In genomic region chr4:105474110-105474518, GRCh38 we compare ENCODE assay signal across 1 cellular context.
TF ChIP-seq lines count a peak whose summit lies in the region.

No MANE protein-coding gene starts in this region.

TF ChIP-seq in K562, 482 proteins besides CTCF, POLR2A, EP300 and RAD21 (continued from another document and continues in another):
- TF ChIP-seq, protein P1, sequence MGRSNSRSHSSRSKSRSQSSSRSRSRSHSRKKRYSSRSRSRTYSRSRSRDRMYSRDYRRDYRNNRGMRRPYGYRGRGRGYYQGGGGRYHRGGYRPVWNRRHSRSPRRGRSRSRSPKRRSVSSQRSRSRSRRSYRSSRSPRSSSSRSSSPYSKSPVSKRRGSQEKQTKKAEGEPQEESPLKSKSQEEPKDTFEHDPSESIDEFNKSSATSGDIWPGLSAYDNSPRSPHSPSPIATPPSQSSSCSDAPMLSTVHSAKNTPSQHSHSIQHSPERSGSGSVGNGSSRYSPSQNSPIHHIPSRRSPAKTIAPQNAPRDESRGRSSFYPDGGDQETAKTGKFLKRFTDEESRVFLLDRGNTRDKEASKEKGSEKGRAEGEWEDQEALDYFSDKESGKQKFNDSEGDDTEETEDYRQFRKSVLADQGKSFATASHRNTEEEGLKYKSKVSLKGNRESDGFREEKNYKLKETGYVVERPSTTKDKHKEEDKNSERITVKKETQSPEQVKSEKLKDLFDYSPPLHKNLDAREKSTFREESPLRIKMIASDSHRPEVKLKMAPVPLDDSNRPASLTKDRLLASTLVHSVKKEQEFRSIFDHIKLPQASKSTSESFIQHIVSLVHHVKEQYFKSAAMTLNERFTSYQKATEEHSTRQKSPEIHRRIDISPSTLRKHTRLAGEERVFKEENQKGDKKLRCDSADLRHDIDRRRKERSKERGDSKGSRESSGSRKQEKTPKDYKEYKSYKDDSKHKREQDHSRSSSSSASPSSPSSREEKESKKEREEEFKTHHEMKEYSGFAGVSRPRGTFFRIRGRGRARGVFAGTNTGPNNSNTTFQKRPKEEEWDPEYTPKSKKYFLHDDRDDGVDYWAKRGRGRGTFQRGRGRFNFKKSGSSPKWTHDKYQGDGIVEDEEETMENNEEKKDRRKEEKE (IDR thresholded peaks at IDR 0.05; ENCODE audit: borderline replicate concordance in 1 of 2, control insufficient read depth in 1 of 2, low read depth in 2 of 2, low read length in 1 of 2), result 0 out of 4 replicates have a peak, but pooled peaks of 1 of the 2 experiments have one; percentile 12
- TF ChIP-seq, protein P2, sequence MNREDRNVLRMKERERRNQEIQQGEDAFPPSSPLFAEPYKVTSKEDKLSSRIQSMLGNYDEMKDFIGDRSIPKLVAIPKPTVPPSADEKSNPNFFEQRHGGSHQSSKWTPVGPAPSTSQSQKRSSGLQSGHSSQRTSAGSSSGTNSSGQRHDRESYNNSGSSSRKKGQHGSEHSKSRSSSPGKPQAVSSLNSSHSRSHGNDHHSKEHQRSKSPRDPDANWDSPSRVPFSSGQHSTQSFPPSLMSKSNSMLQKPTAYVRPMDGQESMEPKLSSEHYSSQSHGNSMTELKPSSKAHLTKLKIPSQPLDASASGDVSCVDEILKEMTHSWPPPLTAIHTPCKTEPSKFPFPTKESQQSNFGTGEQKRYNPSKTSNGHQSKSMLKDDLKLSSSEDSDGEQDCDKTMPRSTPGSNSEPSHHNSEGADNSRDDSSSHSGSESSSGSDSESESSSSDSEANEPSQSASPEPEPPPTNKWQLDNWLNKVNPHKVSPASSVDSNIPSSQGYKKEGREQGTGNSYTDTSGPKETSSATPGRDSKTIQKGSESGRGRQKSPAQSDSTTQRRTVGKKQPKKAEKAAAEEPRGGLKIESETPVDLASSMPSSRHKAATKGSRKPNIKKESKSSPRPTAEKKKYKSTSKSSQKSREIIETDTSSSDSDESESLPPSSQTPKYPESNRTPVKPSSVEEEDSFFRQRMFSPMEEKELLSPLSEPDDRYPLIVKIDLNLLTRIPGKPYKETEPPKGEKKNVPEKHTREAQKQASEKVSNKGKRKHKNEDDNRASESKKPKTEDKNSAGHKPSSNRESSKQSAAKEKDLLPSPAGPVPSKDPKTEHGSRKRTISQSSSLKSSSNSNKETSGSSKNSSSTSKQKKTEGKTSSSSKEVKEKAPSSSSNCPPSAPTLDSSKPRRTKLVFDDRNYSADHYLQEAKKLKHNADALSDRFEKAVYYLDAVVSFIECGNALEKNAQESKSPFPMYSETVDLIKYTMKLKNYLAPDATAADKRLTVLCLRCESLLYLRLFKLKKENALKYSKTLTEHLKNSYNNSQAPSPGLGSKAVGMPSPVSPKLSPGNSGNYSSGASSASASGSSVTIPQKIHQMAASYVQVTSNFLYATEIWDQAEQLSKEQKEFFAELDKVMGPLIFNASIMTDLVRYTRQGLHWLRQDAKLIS (CRISPR knock-in tag; IDR thresholded peaks at IDR 0.05), result no peak
- peak; percentile 78 for TF ChIP-seq KLF16 (IDR thresholded peaks at IDR 0.05)
- no peak for TF ChIP-seq FOXK2 (conservative IDR thresholded peaks at IDR 0.05 in 1 of 2, IDR thresholded peaks at IDR 0.05 in 1 of 2; ENCODE audit: low read depth in 2 of 2)
- TF ChIP-seq, protein P3, sequence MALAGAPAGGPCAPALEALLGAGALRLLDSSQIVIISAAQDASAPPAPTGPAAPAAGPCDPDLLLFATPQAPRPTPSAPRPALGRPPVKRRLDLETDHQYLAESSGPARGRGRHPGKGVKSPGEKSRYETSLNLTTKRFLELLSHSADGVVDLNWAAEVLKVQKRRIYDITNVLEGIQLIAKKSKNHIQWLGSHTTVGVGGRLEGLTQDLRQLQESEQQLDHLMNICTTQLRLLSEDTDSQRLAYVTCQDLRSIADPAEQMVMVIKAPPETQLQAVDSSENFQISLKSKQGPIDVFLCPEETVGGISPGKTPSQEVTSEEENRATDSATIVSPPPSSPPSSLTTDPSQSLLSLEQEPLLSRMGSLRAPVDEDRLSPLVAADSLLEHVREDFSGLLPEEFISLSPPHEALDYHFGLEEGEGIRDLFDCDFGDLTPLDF (CRISPR knock-in tag; IDR thresholded peaks at IDR 0.05), result peak; percentile 54; the same call in 1 of the 2 replicates
- TF ChIP-seq, protein P4, sequence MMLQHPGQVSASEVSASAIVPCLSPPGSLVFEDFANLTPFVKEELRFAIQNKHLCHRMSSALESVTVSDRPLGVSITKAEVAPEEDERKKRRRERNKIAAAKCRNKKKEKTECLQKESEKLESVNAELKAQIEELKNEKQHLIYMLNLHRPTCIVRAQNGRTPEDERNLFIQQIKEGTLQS (IDR thresholded peaks at IDR 0.05), result peak; percentile 31; the same call in 1 of the 2 replicates
- TF ChIP-seq, protein P4 (CRISPR knock-in tag; conservative IDR thresholded peaks at IDR 0.05), result no peak
- peak in 1 of 2 experiments; percentile 83; a peak in 1 of 3 replicates for TF ChIP-seq CBX3 (IDR thresholded peaks at IDR 0.05; ENCODE audit: borderline replicate concordance in 1 of 2, low read length in 2 of 2)
- 0 out of 4 replicates have a peak, but pooled peaks of 1 of the 2 experiments have one; percentile 1 for TF ChIP-seq KDM4B (IDR thresholded peaks at IDR 0.05; ENCODE audit: borderline replicate concordance in 2 of 2, low read depth in 1 of 2)
- TF ChIP-seq, protein P5, sequence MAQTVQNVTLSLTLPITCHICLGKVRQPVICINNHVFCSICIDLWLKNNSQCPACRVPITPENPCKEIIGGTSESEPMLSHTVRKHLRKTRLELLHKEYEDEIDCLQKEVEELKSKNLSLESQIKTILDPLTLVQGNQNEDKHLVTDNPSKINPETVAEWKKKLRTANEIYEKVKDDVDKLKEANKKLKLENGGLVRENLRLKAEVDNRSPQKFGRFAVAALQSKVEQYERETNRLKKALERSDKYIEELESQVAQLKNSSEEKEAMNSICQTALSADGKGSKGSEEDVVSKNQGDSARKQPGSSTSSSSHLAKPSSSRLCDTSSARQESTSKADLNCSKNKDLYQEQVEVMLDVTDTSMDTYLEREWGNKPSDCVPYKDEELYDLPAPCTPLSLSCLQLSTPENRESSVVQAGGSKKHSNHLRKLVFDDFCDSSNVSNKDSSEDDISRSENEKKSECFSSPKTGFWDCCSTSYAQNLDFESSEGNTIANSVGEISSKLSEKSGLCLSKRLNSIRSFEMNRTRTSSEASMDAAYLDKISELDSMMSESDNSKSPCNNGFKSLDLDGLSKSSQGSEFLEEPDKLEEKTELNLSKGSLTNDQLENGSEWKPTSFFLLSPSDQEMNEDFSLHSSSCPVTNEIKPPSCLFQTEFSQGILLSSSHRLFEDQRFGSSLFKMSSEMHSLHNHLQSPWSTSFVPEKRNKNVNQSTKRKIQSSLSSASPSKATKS (CRISPR knock-in tag; IDR thresholded peaks at IDR 0.05), result no peak
- TF ChIP-seq NR2C2 (CRISPR knock-in tag; IDR thresholded peaks at IDR 0.05), result no peak; the same call in 1 of the 2 replicates
- TF ChIP-seq NR2C2 (tag; IDR thresholded peaks at IDR 0.05), result peak; percentile 1; the same call in 1 of the 2 replicates
- no peak for TF ChIP-seq SFPQ (IDR thresholded peaks at IDR 0.05; ENCODE audit: low read depth, low read length)
- TF ChIP-seq CCNT2 (IDR thresholded peaks at IDR 0.05; ENCODE audit: borderline replicate concordance, extremely low read depth, insufficient read length, low read depth, low read length), result peak; percentile 76
- TF ChIP-seq TRIM24 (IDR thresholded peaks at IDR 0.05), result no peak
- 0 out of 2 replicates have a peak, but pooled peaks have one; percentile 10 for TF ChIP-seq PHF21A (IDR thresholded peaks at IDR 0.05; ENCODE audit: borderline replicate concordance, low read depth)
- TF ChIP-seq, protein P6, sequence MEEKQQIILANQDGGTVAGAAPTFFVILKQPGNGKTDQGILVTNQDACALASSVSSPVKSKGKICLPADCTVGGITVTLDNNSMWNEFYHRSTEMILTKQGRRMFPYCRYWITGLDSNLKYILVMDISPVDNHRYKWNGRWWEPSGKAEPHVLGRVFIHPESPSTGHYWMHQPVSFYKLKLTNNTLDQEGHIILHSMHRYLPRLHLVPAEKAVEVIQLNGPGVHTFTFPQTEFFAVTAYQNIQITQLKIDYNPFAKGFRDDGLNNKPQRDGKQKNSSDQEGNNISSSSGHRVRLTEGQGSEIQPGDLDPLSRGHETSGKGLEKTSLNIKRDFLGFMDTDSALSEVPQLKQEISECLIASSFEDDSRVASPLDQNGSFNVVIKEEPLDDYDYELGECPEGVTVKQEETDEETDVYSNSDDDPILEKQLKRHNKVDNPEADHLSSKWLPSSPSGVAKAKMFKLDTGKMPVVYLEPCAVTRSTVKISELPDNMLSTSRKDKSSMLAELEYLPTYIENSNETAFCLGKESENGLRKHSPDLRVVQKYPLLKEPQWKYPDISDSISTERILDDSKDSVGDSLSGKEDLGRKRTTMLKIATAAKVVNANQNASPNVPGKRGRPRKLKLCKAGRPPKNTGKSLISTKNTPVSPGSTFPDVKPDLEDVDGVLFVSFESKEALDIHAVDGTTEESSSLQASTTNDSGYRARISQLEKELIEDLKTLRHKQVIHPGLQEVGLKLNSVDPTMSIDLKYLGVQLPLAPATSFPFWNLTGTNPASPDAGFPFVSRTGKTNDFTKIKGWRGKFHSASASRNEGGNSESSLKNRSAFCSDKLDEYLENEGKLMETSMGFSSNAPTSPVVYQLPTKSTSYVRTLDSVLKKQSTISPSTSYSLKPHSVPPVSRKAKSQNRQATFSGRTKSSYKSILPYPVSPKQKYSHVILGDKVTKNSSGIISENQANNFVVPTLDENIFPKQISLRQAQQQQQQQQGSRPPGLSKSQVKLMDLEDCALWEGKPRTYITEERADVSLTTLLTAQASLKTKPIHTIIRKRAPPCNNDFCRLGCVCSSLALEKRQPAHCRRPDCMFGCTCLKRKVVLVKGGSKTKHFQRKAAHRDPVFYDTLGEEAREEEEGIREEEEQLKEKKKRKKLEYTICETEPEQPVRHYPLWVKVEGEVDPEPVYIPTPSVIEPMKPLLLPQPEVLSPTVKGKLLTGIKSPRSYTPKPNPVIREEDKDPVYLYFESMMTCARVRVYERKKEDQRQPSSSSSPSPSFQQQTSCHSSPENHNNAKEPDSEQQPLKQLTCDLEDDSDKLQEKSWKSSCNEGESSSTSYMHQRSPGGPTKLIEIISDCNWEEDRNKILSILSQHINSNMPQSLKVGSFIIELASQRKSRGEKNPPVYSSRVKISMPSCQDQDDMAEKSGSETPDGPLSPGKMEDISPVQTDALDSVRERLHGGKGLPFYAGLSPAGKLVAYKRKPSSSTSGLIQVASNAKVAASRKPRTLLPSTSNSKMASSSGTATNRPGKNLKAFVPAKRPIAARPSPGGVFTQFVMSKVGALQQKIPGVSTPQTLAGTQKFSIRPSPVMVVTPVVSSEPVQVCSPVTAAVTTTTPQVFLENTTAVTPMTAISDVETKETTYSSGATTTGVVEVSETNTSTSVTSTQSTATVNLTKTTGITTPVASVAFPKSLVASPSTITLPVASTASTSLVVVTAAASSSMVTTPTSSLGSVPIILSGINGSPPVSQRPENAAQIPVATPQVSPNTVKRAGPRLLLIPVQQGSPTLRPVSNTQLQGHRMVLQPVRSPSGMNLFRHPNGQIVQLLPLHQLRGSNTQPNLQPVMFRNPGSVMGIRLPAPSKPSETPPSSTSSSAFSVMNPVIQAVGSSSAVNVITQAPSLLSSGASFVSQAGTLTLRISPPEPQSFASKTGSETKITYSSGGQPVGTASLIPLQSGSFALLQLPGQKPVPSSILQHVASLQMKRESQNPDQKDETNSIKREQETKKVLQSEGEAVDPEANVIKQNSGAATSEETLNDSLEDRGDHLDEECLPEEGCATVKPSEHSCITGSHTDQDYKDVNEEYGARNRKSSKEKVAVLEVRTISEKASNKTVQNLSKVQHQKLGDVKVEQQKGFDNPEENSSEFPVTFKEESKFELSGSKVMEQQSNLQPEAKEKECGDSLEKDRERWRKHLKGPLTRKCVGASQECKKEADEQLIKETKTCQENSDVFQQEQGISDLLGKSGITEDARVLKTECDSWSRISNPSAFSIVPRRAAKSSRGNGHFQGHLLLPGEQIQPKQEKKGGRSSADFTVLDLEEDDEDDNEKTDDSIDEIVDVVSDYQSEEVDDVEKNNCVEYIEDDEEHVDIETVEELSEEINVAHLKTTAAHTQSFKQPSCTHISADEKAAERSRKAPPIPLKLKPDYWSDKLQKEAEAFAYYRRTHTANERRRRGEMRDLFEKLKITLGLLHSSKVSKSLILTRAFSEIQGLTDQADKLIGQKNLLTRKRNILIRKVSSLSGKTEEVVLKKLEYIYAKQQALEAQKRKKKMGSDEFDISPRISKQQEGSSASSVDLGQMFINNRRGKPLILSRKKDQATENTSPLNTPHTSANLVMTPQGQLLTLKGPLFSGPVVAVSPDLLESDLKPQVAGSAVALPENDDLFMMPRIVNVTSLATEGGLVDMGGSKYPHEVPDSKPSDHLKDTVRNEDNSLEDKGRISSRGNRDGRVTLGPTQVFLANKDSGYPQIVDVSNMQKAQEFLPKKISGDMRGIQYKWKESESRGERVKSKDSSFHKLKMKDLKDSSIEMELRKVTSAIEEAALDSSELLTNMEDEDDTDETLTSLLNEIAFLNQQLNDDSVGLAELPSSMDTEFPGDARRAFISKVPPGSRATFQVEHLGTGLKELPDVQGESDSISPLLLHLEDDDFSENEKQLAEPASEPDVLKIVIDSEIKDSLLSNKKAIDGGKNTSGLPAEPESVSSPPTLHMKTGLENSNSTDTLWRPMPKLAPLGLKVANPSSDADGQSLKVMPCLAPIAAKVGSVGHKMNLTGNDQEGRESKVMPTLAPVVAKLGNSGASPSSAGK (IDR thresholded peaks at IDR 0.05), result peak; percentile 40; the same call in 1 of the 2 replicates
- TF ChIP-seq NR2C1 (IDR thresholded peaks at IDR 0.05), result no peak
- no peak for TF ChIP-seq NR2C1 (tag; IDR thresholded peaks at IDR 0.05)
- TF ChIP-seq ESRRA (IDR thresholded peaks at IDR 0.05; ENCODE audit: borderline replicate concordance, low read depth), result no peak
- TF ChIP-seq SRSF9 (IDR thresholded peaks at IDR 0.05; ENCODE audit: borderline replicate concordance, low read depth, low read length), result no peak
- TF ChIP-seq CEBPG (CRISPR knock-in tag; IDR thresholded peaks at IDR 0.05), result peak; percentile 26; the same call in 1 of the 2 replicates
- no peak; a peak in 1 of 4 replicates for TF ChIP-seq CEBPG (tag; conservative IDR thresholded peaks at IDR 0.05 in 1 of 2, IDR thresholded peaks at IDR 0.05 in 1 of 2)
- peak in 1 of 2 experiments; percentile 33; a peak in 3 of 4 replicates for TF ChIP-seq NRF1 (conservative IDR thresholded peaks at IDR 0.05 in 1 of 2, IDR thresholded peaks at IDR 0.05 in 1 of 2)
- no peak for TF ChIP-seq MECOM (CRISPR knock-in tag; IDR thresholded peaks at IDR 0.05)
- TF ChIP-seq ZNF717 (CRISPR knock-in tag; IDR thresholded peaks at IDR 0.05), result no peak
- TF ChIP-seq MAFK (IDR thresholded peaks at IDR 0.05; ENCODE audit: low read length), result no peak
- TF ChIP-seq MTA3 (IDR thresholded peaks at IDR 0.05; ENCODE audit: borderline replicate concordance), result 0 out of 2 replicates have a peak, but pooled peaks have one; percentile 1
